1 cellular context compared by ENCODE assay signal in genomic region chr3:177529071-177529550, GRCh38.
TF ChIP-seq lines count a peak whose summit lies in the region.

No MANE protein-coding gene starts in this region.

TF ChIP-seq in K562, 482 proteins besides CTCF, POLR2A, EP300 and RAD21 (continued from another document and continues in another):
- TF ChIP-seq ZNF830 (CRISPR knock-in tag; IDR thresholded peaks at IDR 0.05): no peak
- no peak for TF ChIP-seq USF2 (CRISPR knock-in tag; IDR thresholded peaks at IDR 0.05)
- no peak for TF ChIP-seq ZNF655 (CRISPR knock-in tag; IDR thresholded peaks at IDR 0.05)
- no peak for TF ChIP-seq PBX2 (CRISPR knock-in tag; IDR thresholded peaks at IDR 0.05; ENCODE audit: low read depth)
- peak; percentile 20; the same call in 1 of the 2 replicates for TF ChIP-seq PBX2 (tag; conservative IDR thresholded peaks at IDR 0.05; ENCODE audit: low read depth)
- TF ChIP-seq TAF9B (IDR thresholded peaks at IDR 0.05; ENCODE audit: partially characterized antibody): no peak
- no peak for TF ChIP-seq ZNF12 (CRISPR knock-in tag; IDR thresholded peaks at IDR 0.05)
- peak; percentile 37 to 59; a peak in 3 of 4 replicates for TF ChIP-seq KDM1A (IDR thresholded peaks at IDR 0.05)
- peak; percentile 51; the same call in 1 of the 2 replicates for TF ChIP-seq BCOR (IDR thresholded peaks at IDR 0.05)
- no peak for TF ChIP-seq UBTF (IDR thresholded peaks at IDR 0.05; ENCODE audit: borderline replicate concordance in 1 of 2, low read depth in 2 of 2, low read length in 2 of 2)
- no peak for TF ChIP-seq EP400 (IDR thresholded peaks at IDR 0.05)
- no peak for TF ChIP-seq JUND (IDR thresholded peaks at IDR 0.05; ENCODE audit: borderline replicate concordance, low read depth, low read length)
- TF ChIP-seq JUND (tag; IDR thresholded peaks at IDR 0.05; ENCODE audit: borderline replicate concordance, low read depth, low read length): 0 out of 3 replicates have a peak, but pooled peaks have one; percentile 31
- TF ChIP-seq USF1 (CRISPR knock-in tag; IDR thresholded peaks at IDR 0.05): no peak
- TF ChIP-seq ZNF589 (CRISPR knock-in tag; IDR thresholded peaks at IDR 0.05; ENCODE audit: low read depth): no peak
- TF ChIP-seq ZNF124 (CRISPR knock-in tag; IDR thresholded peaks at IDR 0.05): no peak
- TF ChIP-seq ZNF280A (IDR thresholded peaks at IDR 0.05; ENCODE audit: low read depth, partially characterized antibody): no peak
- TF ChIP-seq RBM15 (IDR thresholded peaks at IDR 0.05; ENCODE audit: insufficient read depth, low read length): no peak
- no peak for TF ChIP-seq ARID4B (CRISPR knock-in tag; IDR thresholded peaks at IDR 0.05)
- TF ChIP-seq ILF3 (IDR thresholded peaks at IDR 0.05; ENCODE audit: borderline replicate concordance): no peak
- no peak for TF ChIP-seq ZNF347 (CRISPR knock-in tag; IDR thresholded peaks at IDR 0.05; ENCODE audit: low read depth)
- no peak for TF ChIP-seq FOXM1 (IDR thresholded peaks at IDR 0.05; ENCODE audit: low read depth)
- no peak for TF ChIP-seq FOXM1 (CRISPR knock-in tag; IDR thresholded peaks at IDR 0.05; ENCODE audit: low read depth)
- no peak for TF ChIP-seq MXI1 (IDR thresholded peaks at IDR 0.05; ENCODE audit: low read depth, low read length)
- no peak for TF ChIP-seq ZNF41 (CRISPR knock-in tag; conservative IDR thresholded peaks at IDR 0.05)
- no peak for TF ChIP-seq ZNF639 (CRISPR knock-in tag; conservative IDR thresholded peaks at IDR 0.05 in 1 of 2, IDR thresholded peaks at IDR 0.05 in 1 of 2)
- TF ChIP-seq MAX (CRISPR knock-in tag; IDR thresholded peaks at IDR 0.05): no peak
- TF ChIP-seq HNRNPLL (IDR thresholded peaks at IDR 0.05; ENCODE audit: low read depth, low read length, poor library complexity, severe bottlenecking): no peak
- no peak for TF ChIP-seq ZNF232 (CRISPR knock-in tag; IDR thresholded peaks at IDR 0.05)
- TF ChIP-seq PYGO2 (tag; IDR thresholded peaks at IDR 0.05): no peak
- TF ChIP-seq ZNF146 (CRISPR knock-in tag; IDR thresholded peaks at IDR 0.05; ENCODE audit: unreplicated experiment): no peak
- TF ChIP-seq PKNOX1 (IDR thresholded peaks at IDR 0.05): peak; percentile 80
- TF ChIP-seq ZNF324 (CRISPR knock-in tag; IDR thresholded peaks at IDR 0.05): no peak
- TF ChIP-seq NUFIP1 (IDR thresholded peaks at IDR 0.05; ENCODE audit: partially characterized antibody): no peak
- no peak for TF ChIP-seq ARNT (IDR thresholded peaks at IDR 0.05)
- no peak for TF ChIP-seq MAFF (IDR thresholded peaks at IDR 0.05; ENCODE audit: low read length)
- no peak for TF ChIP-seq ARID3B (CRISPR knock-in tag; IDR thresholded peaks at IDR 0.05; ENCODE audit: borderline replicate concordance)
